Comparison of ENCODE assay signal across 10 cellular contexts in the genomic region with DNA sequence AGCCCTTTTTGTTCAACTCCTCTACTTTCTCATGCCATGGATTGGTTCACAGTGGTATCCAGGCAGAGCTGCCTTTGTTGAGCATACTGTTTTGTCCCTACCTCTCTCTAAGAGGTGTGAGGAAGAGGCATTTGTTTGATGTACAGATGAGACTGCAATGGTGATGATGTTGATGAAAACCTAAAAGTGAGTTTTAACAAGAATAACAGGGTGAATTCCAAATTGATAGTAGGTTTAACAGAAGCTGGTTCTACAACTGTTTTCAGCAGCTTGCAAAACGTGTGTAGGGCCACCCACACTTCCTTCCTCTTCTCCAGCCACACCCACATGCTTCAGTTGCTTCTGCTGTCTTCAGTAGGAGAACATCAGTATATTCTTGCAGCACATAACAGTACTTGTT. TPM values are rescaled to one million over a fixed set of nuclear protein-coding genes. Genes with fewer than 3 reads are reported as not detected.
A peak's percentile ranks its signal among the peaks of the same experiment; 100 is the strongest.
DNase-seq lines count a peak whose midpoint lies in the region; ATAC-seq and TF ChIP-seq lines count a peak whose summit lies in the region.
"Had no signal": no experiment of that assay in that cellular context is flagged by ENCODE, and none has a peak within 500 bp of the region (broad histone marks: within the 10 kb centered on the region; RNA-seq: fewer than 3 reads in every experiment).

No MANE protein-coding gene starts in this region.

- H4K20me1 ChIP-seq in OCI-LY3 (ENCODE audit: insufficient read depth, low read length) = peaks cover 44% of the 10 kb centered on the region

- TF ChIP-seq CTCF in GM13976 (IDR thresholded peaks at IDR 0.05; ENCODE audit: borderline replicate concordance, control extremely low read depth, extremely low read depth, insufficient read depth, missing control alignments) = no peak
- TF ChIP-seq CTCF in OCI-LY3 (IDR thresholded peaks at IDR 0.05; ENCODE audit: low read depth, low read length) = no peak
- TF ChIP-seq CTCF in GM10266 (IDR thresholded peaks at IDR 0.05; ENCODE audit: control insufficient read depth, insufficient read depth, low read depth, missing control alignments) = no peak

- H3K9ac ChIP-seq in OCI-LY3 (ENCODE audit: low read length) = no peak overlapping the region
- no peak overlapping the region for H3K9ac ChIP-seq in skeletal muscle satellite cell (ENCODE audit: low read depth, low read length)

- H3K9me3 Mint-ChIP-seq in activated naive CD4-positive, alpha-beta T cell treated with anti-CD3 and anti-CD28 coated beads, Interleukin-2, amount 10 ng/mL, durations not matched to agents 7 days and 5 days = no peaks in the 10 kb centered on the region

- in situ Hi-C loops in GM13976 (cut with MboI; ENCODE audit: low sequenced_read_pairs, unreplicated experiment) = no loop called here

- no peak overlapping the region for H2AFZ ChIP-seq in OCI-LY3 (ENCODE audit: low read depth, low read length)

- peaks cover 47% of the 10 kb centered on the region for H3K36me3 Mint-ChIP-seq in activated naive CD4-positive, alpha-beta T cell treated with anti-CD3 and anti-CD28 coated beads, Interleukin-2, amount 10 ng/mL, durations not matched to agents 7 days and 5 days

- H3K4me3 Mint-ChIP-seq in activated naive CD4-positive, alpha-beta T cell treated with anti-CD3 and anti-CD28 coated beads, Interleukin-2, amount 10 ng/mL, durations not matched to agents 7 days and 5 days = peak overlapping the region; percentile 73

- H3K27ac ChIP-seq in OCI-LY3 (ENCODE audit: low read length) = no peak overlapping the region
- H3K27ac ChIP-seq: epithelial cell of prostate, tibial artery had no signal

- peak overlapping the region; percentile 38 for H3K4me2 ChIP-seq in OCI-LY3 (ENCODE audit: low read length)
- peak overlapping the region; percentile 0 for H3K4me2 ChIP-seq in skeletal muscle satellite cell (ENCODE audit: low read length)

- ATAC-seq in HG02623 (IDR thresholded peaks at IDR 0.05; ENCODE audit: unreplicated experiment) = peak; percentile 85

- CTCF ChIA-PET in activated naive CD4-positive, alpha-beta T cell treated with anti-CD3 and anti-CD28 coated beads, Interleukin-2, amount 10 ng/mL, durations not matched to agents 7 days and 5 days (lab: Charles Lee) = interaction anchor here (0.7 to 2.1 kb wide), 7 partner anchors 9 to 334 kb away, joined by 3 to 6 read pairs (median 4); no protein-coding TSS in a partner anchor

- H3K9me3 ChIP-seq in OCI-LY3 (ENCODE audit: insufficient read depth, low read length) (no peaks in the 10 kb centered on the region), skeletal muscle satellite cell (replicated peaks; ENCODE audit: low read length) (no peaks in the 10 kb centered on the region)
- H3K9me3 ChIP-seq: tibial artery had no signal

- H3K27me3 ChIP-seq in OCI-LY3 (ENCODE audit: low read depth, low read length) (no peaks in the 10 kb centered on the region), skeletal muscle satellite cell (ENCODE audit: control insufficient read depth, insufficient read depth, low read length) (no peaks in the 10 kb centered on the region)
- H3K27me3 ChIP-seq: tibial artery had no signal

- no peaks in the 10 kb centered on the region for H3K36me3 ChIP-seq in OCI-LY3 (replicated peaks; ENCODE audit: low read depth, low read length)
- H3K36me3 ChIP-seq in skeletal muscle satellite cell (ENCODE audit: insufficient read depth, low read length) = peaks cover 3% of the 10 kb centered on the region
- H3K36me3 ChIP-seq: tibial artery had no signal

- H3K27me3 Mint-ChIP-seq in activated naive CD4-positive, alpha-beta T cell treated with anti-CD3 and anti-CD28 coated beads, Interleukin-2, amount 10 ng/mL, durations not matched to agents 7 days and 5 days = no peaks in the 10 kb centered on the region

- no peak overlapping the region for H3K4me3 ChIP-seq in OCI-LY3 (ENCODE audit: low read length)
- no peak overlapping the region for H3K4me3 ChIP-seq in skeletal muscle satellite cell (ENCODE audit: low read length)
- H3K4me3 ChIP-seq: tibial artery had no signal

- H3K4me1 ChIP-seq in OCI-LY3 (ENCODE audit: low read length) (peaks cover 6% of the 10 kb centered on the region), skeletal muscle satellite cell (ENCODE audit: control insufficient read depth, insufficient read depth, low read length) (peaks cover 13% of the 10 kb centered on the region)

- DNase-seq in GM13976 (ENCODE audit: low spot score) (peak; percentile 42), DMS 273 (lab: John Stamatoyannopoulos, UW; ENCODE audit: unreplicated experiment) (no peak), GM10266 (ENCODE audit: extremely low spot score) (no peak), DMS79 treated with DMSO at 0.1 percent for 48 hours (lab: John Stamatoyannopoulos, UW) (no peak)
- peak; percentile 78 for DNase-seq in activated naive CD4-positive, alpha-beta T cell treated with anti-CD3 and anti-CD28 coated beads, Interleukin-2, amount 10 ng/mL, durations not matched to agents 7 days and 5 days

- H3K4me1 Mint-ChIP-seq in activated naive CD4-positive, alpha-beta T cell treated with anti-CD3 and anti-CD28 coated beads, Interleukin-2, amount 10 ng/mL, durations not matched to agents 7 days and 5 days = peaks cover 77% of the 10 kb centered on the region

- H3K79me2 ChIP-seq in OCI-LY3 (ENCODE audit: low read length) = peaks cover 68% of the 10 kb centered on the region

- H3K27ac Mint-ChIP-seq in activated naive CD4-positive, alpha-beta T cell treated with anti-CD3 and anti-CD28 coated beads, Interleukin-2, amount 10 ng/mL, durations not matched to agents 7 days and 5 days = peak overlapping the region; percentile 96

RNA-seq across cellular contexts. Expression of a gene that starts 10.2 kb away (rescaled TPM):
- 8.5 and 12.4 TPM in 2 replicates for total RNA-seq in skeletal muscle satellite cell (2012; rRNA removed)

Comparison
In these comparisons a context has a peak if more than half of its experiments do, and no peak if none do; other contexts are left out.
1. DNase-seq: peak in GM13976 (single experiment) and activated naive CD4-positive, alpha-beta T cell treated with anti-CD3 and anti-CD28 coated beads, Interleukin-2, amount 10 ng/mL, durations not matched to agents 7 days and 5 days (single experiment); none in DMS 273 (single experiment), GM10266 (single experiment) and DMS79 treated with DMSO at 0.1 percent for 48 hours (single experiment).